8 cellular contexts compared by ENCODE assay signal in genomic region chr11:59755701-59756495, GRCh38. TPM values are rescaled to one million over a fixed set of nuclear protein-coding genes. Genes with fewer than 3 reads are reported as not detected.
A peak's percentile ranks its signal among the peaks of the same experiment; 100 is the strongest.
DNase-seq lines count a peak whose midpoint lies in the region; ATAC-seq and TF ChIP-seq lines count a peak whose summit lies in the region.

No MANE protein-coding gene starts in this region.

- H2AK5ac ChIP-seq in neuronal stem cell (ENCODE audit: low read depth, low read length): no peak overlapping the region

- no peak overlapping the region for H2BK120ac ChIP-seq in neuronal stem cell (ENCODE audit: low read depth, low read length)

- H3K27me3 ChIP-seq in GM06990 (replicated peaks; ENCODE audit: control insufficient read depth, insufficient read depth, low read length) (no peaks in the 10 kb centered on the region; the same call in 1 of the 2 replicates), neuronal stem cell (ENCODE audit: control insufficient read depth in 3 of 3, insufficient read depth in 3 of 3, low read depth in 1 of 3, low read length in 3 of 3) (peaks cover 0 to 58% (median 0%) of the 10 kb centered on the region in 3 experiments), upper lobe of right lung (no peaks in the 10 kb centered on the region)

- no peak overlapping the region for H3K27ac Mint-ChIP-seq in activated naive CD8-positive, alpha-beta T cell treated with anti-CD3 and anti-CD28 coated beads, Interleukin-2, amount 50 U/mL, for 24 hours
- H3K27ac Mint-ChIP-seq in glutamatergic neuron (ENCODE audit: unreplicated experiment): peak overlapping the region; percentile 80

- H3K4me1 ChIP-seq in neuronal stem cell (ENCODE audit: control insufficient read depth in 2 of 2, insufficient read depth in 1 of 2, low read depth in 1 of 2, low read length in 2 of 2) (peaks cover 0 to 12% of the 10 kb centered on the region in 2 donors), upper lobe of right lung (peaks cover 20% of the 10 kb centered on the region)

- TF ChIP-seq CTCF in GM06990 (IDR thresholded peaks at IDR 0.05; ENCODE audit: insufficient read depth, low read length, poor library complexity, severe bottlenecking) (no peak), RWPE1 (conservative IDR thresholded peaks at IDR 0.05; ENCODE audit: low read depth) (no peak; the same call in 1 of the 2 replicates), glutamatergic neuron (IDR thresholded peaks at IDR 0.05; ENCODE audit: partially characterized antibody, unreplicated experiment) (no peak), upper lobe of right lung (IDR thresholded peaks at IDR 0.05) (no peak)

- no peaks in the 10 kb centered on the region for H3K79me1 ChIP-seq in neuronal stem cell (ENCODE audit: low read depth, low read length)

- H3K18ac ChIP-seq in neuronal stem cell (ENCODE audit: low read length): peak overlapping the region; percentile 95

- H3K4me1 Mint-ChIP-seq in activated naive CD8-positive, alpha-beta T cell treated with anti-CD3 and anti-CD28 coated beads, Interleukin-2, amount 50 U/mL, for 24 hours: peaks cover 23% of the 10 kb centered on the region
- H3K4me1 Mint-ChIP-seq in glutamatergic neuron (ENCODE audit: low read depth, unreplicated experiment): peaks cover 15% of the 10 kb centered on the region

- peak overlapping the region; percentile 93 for H2AFZ ChIP-seq in neuronal stem cell (ENCODE audit: low read length)

- no peak overlapping the region for H3K23ac ChIP-seq in neuronal stem cell (ENCODE audit: low read depth, low read length, poor library complexity)

- no peaks in the 10 kb centered on the region for H3K36me3 ChIP-seq in GM06990 (ENCODE audit: control insufficient read depth, insufficient read depth, low read length)
- H3K36me3 ChIP-seq in neuronal stem cell (replicated peaks in 1 of 2; ENCODE audit: control insufficient read depth in 2 of 2, insufficient read depth in 2 of 2, low read length in 2 of 2): no peaks in the 10 kb centered on the region
- H3K36me3 ChIP-seq in upper lobe of right lung: no peaks in the 10 kb centered on the region

- H3K9me3 Mint-ChIP-seq in activated naive CD8-positive, alpha-beta T cell treated with anti-CD3 and anti-CD28 coated beads, Interleukin-2, amount 50 U/mL, for 24 hours: no peaks in the 10 kb centered on the region
- H3K9me3 Mint-ChIP-seq in glutamatergic neuron (ENCODE audit: unreplicated experiment): peaks cover 9% of the 10 kb centered on the region

- H2BK12ac ChIP-seq in neuronal stem cell (ENCODE audit: low read length): no peak overlapping the region

- H2BK15ac ChIP-seq in neuronal stem cell (ENCODE audit: low read length): no peak overlapping the region

- peak overlapping the region; percentile 79 for H3K4me3 Mint-ChIP-seq in activated naive CD8-positive, alpha-beta T cell treated with anti-CD3 and anti-CD28 coated beads, Interleukin-2, amount 50 U/mL, for 24 hours
- H3K4me3 Mint-ChIP-seq in glutamatergic neuron (ENCODE audit: unreplicated experiment): peak overlapping the region; percentile 89

- ATAC-seq in HG03432 (IDR thresholded peaks at IDR 0.05; ENCODE audit: unreplicated experiment): peak; percentile 19
- ATAC-seq in activated naive CD8-positive, alpha-beta T cell treated with anti-CD3 and anti-CD28 coated beads, Interleukin-2, amount 50 U/mL, for 24 hours: peak; percentile 35
- ATAC-seq in upper lobe of right lung: peak; percentile 82

- intact Hi-C loops in upper lobe of right lung (cut with DNase I): no loop called here

- peak overlapping the region; percentile 53 for H3K9ac ChIP-seq in neuronal stem cell (ENCODE audit: low read depth, low read length, poor library complexity)

- H2BK5ac ChIP-seq in neuronal stem cell (ENCODE audit: low read length): peak overlapping the region; percentile 6

- peak overlapping the region; percentile 88 for H3K4me2 ChIP-seq in neuronal stem cell (ENCODE audit: insufficient read depth, low read length, poor library complexity, severe bottlenecking)

- POLR2A ChIA-PET in RWPE1 (lab: Yijun Ruan, JAX; ENCODE audit: low non-redundant PET): interaction anchor here (0.5 to 0.6 kb wide), 2 partner anchors 12 to 35 kb away, joined by 3 read pairs; no protein-coding TSS in a partner anchor

- H3K27me3 Mint-ChIP-seq in activated naive CD8-positive, alpha-beta T cell treated with anti-CD3 and anti-CD28 coated beads, Interleukin-2, amount 50 U/mL, for 24 hours: no peaks in the 10 kb centered on the region
- peaks cover 15% of the 10 kb centered on the region for H3K27me3 Mint-ChIP-seq in glutamatergic neuron (ENCODE audit: unreplicated experiment)

- no peaks in the 10 kb centered on the region for H3K9me3 ChIP-seq in neuronal stem cell (replicated peaks in 1 of 2; ENCODE audit: control insufficient read depth in 2 of 2, insufficient read depth in 1 of 2, low read depth in 1 of 2, low read length in 2 of 2)
- H3K9me3 ChIP-seq in upper lobe of right lung: no peaks in the 10 kb centered on the region

- CTCF ChIA-PET in RWPE1 (lab: Yijun Ruan, JAX): interaction anchor here (0.5 to 3.0 kb wide), 3 partner anchors 45 to 219 kb away, joined by 3 to 33 read pairs (median 3); partner anchors contain the start of gene MRPL16

- no peak overlapping the region for H4K8ac ChIP-seq in neuronal stem cell (ENCODE audit: low read depth, low read length)

- H4K91ac ChIP-seq in neuronal stem cell (ENCODE audit: low read depth, low read length, poor library complexity): no peak overlapping the region

- H3K14ac ChIP-seq in neuronal stem cell (ENCODE audit: low read length): no peak overlapping the region

- no peak for DNase-seq in GM06990 (ENCODE audit: extremely low read depth, insufficient read length)
- peak; percentile 83 for DNase-seq in RWPE1 (ENCODE audit: low spot score)
- DNase-seq in activated naive CD8-positive, alpha-beta T cell treated with anti-CD3 and anti-CD28 coated beads, Interleukin-2, amount 50 U/mL, for 24 hours: peak; percentile 42
- DNase-seq in glutamatergic neuron: peak; percentile 61
- peak; percentile 51 for DNase-seq in neuronal stem cell (ENCODE audit: low spot score)
- peak; percentile 91 for DNase-seq in upper lobe of right lung
- DNase-seq in NCI-H187 (lab: John Stamatoyannopoulos, UW): no peak

- no peak overlapping the region for H3K4ac ChIP-seq in neuronal stem cell (ENCODE audit: low read length)

- H3K4me3 ChIP-seq in GM06990 (replicated peaks; ENCODE audit: low read depth, low read length): peak overlapping the region; percentile 77
- H3K4me3 ChIP-seq in neuronal stem cell (ENCODE audit: low read length in 2 of 2): peak overlapping the region; percentile 47 to 97
- peak overlapping the region; percentile 95 for H3K4me3 ChIP-seq in upper lobe of right lung

- peak overlapping the region; percentile 84 for H3K27ac ChIP-seq in RWPE1
- no peak overlapping the region for H3K27ac ChIP-seq in neuronal stem cell (replicated peaks; ENCODE audit: low read length)
- H3K27ac ChIP-seq in upper lobe of right lung: peak overlapping the region; percentile 95

- no CpG with 5 or more reads among the region's 23 CpGs for WGBS in neuronal stem cell (ENCODE audit: extremely low coverage in 2 of 2, insufficient read length in 2 of 2, insufficient replicate concordance in 1 of 2), 2 donors

- H3K36me3 Mint-ChIP-seq in activated naive CD8-positive, alpha-beta T cell treated with anti-CD3 and anti-CD28 coated beads, Interleukin-2, amount 50 U/mL, for 24 hours (ENCODE audit: low read depth): no peaks in the 10 kb centered on the region
- H3K36me3 Mint-ChIP-seq in glutamatergic neuron (ENCODE audit: unreplicated experiment): no peaks in the 10 kb centered on the region

RNA-seq across cellular contexts. Expression of gene STX3, which starts 0.7 kb away (rescaled TPM):
- total RNA-seq in glutamatergic neuron (ENCODE audit: unreplicated experiment) (42.1 TPM), upper lobe of right lung (75.1 TPM)
- 28.3 TPM for polyA plus RNA-seq in neuronal stem cell (2013, experiment 1 of 2)
- polyA plus RNA-seq in neuronal stem cell (2013, experiment 2 of 2): 28.3 TPM

RNA-seq across cellular contexts. Expression of gene OR10V1, which starts 42.3 kb away (rescaled TPM):
- total RNA-seq in glutamatergic neuron (ENCODE audit: unreplicated experiment) (not detected), upper lobe of right lung (not detected)
- polyA plus RNA-seq in neuronal stem cell (2013, experiment 1 of 2): not detected
- polyA plus RNA-seq in neuronal stem cell (2013, experiment 2 of 2): 0.04 TPM

RNA-seq across cellular contexts. Expression of gene MRPL16, which starts 54.7 kb away (rescaled TPM):
- 36.4 TPM for total RNA-seq in glutamatergic neuron (ENCODE audit: unreplicated experiment)
- 42.5 TPM for polyA plus RNA-seq in neuronal stem cell (2013, experiment 1 of 2)
- polyA plus RNA-seq in neuronal stem cell (2013, experiment 2 of 2): 41.2 TPM
- total RNA-seq in upper lobe of right lung: 30.1 TPM

Comparison
In these comparisons a context has a peak if more than half of its experiments do, and no peak if none do; other contexts are left out.
1. DNase-seq: peak in RWPE1 (single experiment), activated naive CD8-positive, alpha-beta T cell treated with anti-CD3 and anti-CD28 coated beads, Interleukin-2, amount 50 U/mL, for 24 hours (single experiment), glutamatergic neuron (single experiment), neuronal stem cell (single experiment) and upper lobe of right lung (single experiment); none in GM06990 (single experiment) and NCI-H187 (0 of 2).
2. ATAC-seq: peak in every context shown above with its lines; median percentile 82 in upper lobe of right lung; 35 in activated naive CD8-positive, alpha-beta T cell treated with anti-CD3 and anti-CD28 coated beads, Interleukin-2, amount 50 U/mL, for 24 hours; 19 in HG03432.
3. Peak in every context shown above with its lines, with median percentiles within 50 percentile points of each other: H3K4me3 ChIP-seq.